ENCODE assay signal across 3 cellular contexts in genomic region chr17:51524524-51524923, GRCh38.
"Had no signal": no experiment of that assay in that cellular context is flagged by ENCODE, and none has a peak within 500 bp of the region (broad histone marks: within the 10 kb centered on the region; RNA-seq: fewer than 3 reads in every experiment).

No MANE protein-coding gene starts in this region.

- DNase-seq: GDM1, GF-D8 had no signal

- H3K4me3 ChIP-seq: GM12878 had no signal

- ATAC-seq: GM12878 had no signal
